Comparison of ENCODE assay signal across 17 cellular contexts in genomic region chr12:80593766-80594165, GRCh38.
DNase-seq lines count a peak whose midpoint lies in the region; ATAC-seq and TF ChIP-seq lines count a peak whose summit lies in the region.
"Had no signal": no experiment of that assay in that cellular context is flagged by ENCODE, and none has a peak within 500 bp of the region (broad histone marks: within the 10 kb centered on the region; RNA-seq: fewer than 3 reads in every experiment).

No MANE protein-coding gene starts in this region.

- H3K4me3 ChIP-seq in fibroblast of lung (replicated peaks in 1 of 4; ENCODE audit: control extremely low read depth in 1 of 4, insufficient read depth in 1 of 4, low read depth in 3 of 4, low read length in 4 of 4): no peak overlapping the region
- H3K4me3 ChIP-seq: MG63 had no signal

- no peaks in the 10 kb centered on the region for H3K36me3 ChIP-seq in fibroblast of lung (ENCODE audit: control insufficient read depth, insufficient read depth, low read length)

- H3K9me3 ChIP-seq in fibroblast of lung (ENCODE audit: control insufficient read depth, insufficient read depth, low read depth, low read length) (no peaks in the 10 kb centered on the region), T-helper 17 cell (ENCODE audit: control insufficient read depth, low read length, poor library complexity, severe bottlenecking) (no peaks in the 10 kb centered on the region)
- H3K9me3 ChIP-seq: MG63 had no signal

- no peak overlapping the region for H3K9ac ChIP-seq in fibroblast of lung (ENCODE audit: insufficient read depth, low read length)

- peak; percentile 94 for DNase-seq in EH (ENCODE audit: low read depth)
- peak; percentile 80 for DNase-seq in RPMI7951 (ENCODE audit: low read depth)
- peak; percentile 71 to 98 for DNase-seq in fibroblast of lung (ENCODE audit: low read depth in 2 of 2)
- DNase-seq in renal cortical epithelial cell (ENCODE audit: low read depth): peak; percentile 44
- DNase-seq in stimulated activated CD4-positive, alpha-beta T cell treated with anti-CD3 and anti-CD28 coated beads, Interleukin-2, amount 100 ng/mL, for 24 hours: no peak
- no peak for DNase-seq in NCI-H526 treated with DMSO at 0.1 percent for 48 hours (lab: John Stamatoyannopoulos, UW)
- no peak for DNase-seq in T-helper 17 cell
- DNase-seq: activated CD4-positive, alpha-beta T cell treated with anti-CD3 and anti-CD28 coated beads, Interleukin-2, amount 50 U/mL, for 1 hour; CD4-positive, alpha-beta memory T cell; effector CD4-positive, alpha-beta T cell; MG63; naive thymus-derived CD4-positive, alpha-beta T cell; NCI-H187 treated with DMSO at 0.1 percent for 48 hours; NCI-H748 treated with DMSO at 0.1 percent for 48 hours; stimulated activated CD4-positive, alpha-beta T cell treated with anti-CD3 and anti-CD28 coated beads, Interleukin-4, amount 100 ng/mL, for 24 hours had no signal

- peak overlapping the region; percentile 23 for H3K4me2 ChIP-seq in fibroblast of lung (ENCODE audit: extremely low read depth, insufficient read depth, low read length)

- no peaks in the 10 kb centered on the region for H3K27me3 Mint-ChIP-seq in T-helper 17 cell
- H3K27me3 Mint-ChIP-seq: CD4-positive, alpha-beta memory T cell; naive thymus-derived CD4-positive, alpha-beta T cell had no signal

- H3K36me3 Mint-ChIP-seq in T-helper 17 cell (ENCODE audit: low read depth): no peaks in the 10 kb centered on the region
- H3K36me3 Mint-ChIP-seq: CD4-positive, alpha-beta memory T cell; naive thymus-derived CD4-positive, alpha-beta T cell had no signal

- H3K4me1 Mint-ChIP-seq in T-helper 17 cell: no peaks in the 10 kb centered on the region
- H3K4me1 Mint-ChIP-seq: CD4-positive, alpha-beta memory T cell; naive thymus-derived CD4-positive, alpha-beta T cell had no signal

- H2AFZ ChIP-seq in fibroblast of lung (ENCODE audit: low read length): no peak overlapping the region

- ATAC-seq in GM19463 (IDR thresholded peaks at IDR 0.05; ENCODE audit: unreplicated experiment) (no peak), T-helper 17 cell (no peak)
- ATAC-seq: left lobe of liver; naive thymus-derived CD4-positive, alpha-beta T cell had no signal

- H3K27ac ChIP-seq in fibroblast of lung (ENCODE audit: insufficient read depth, low read length): peak overlapping the region; percentile 81

- no peak for TF ChIP-seq CTCF in fibroblast of lung (conservative IDR thresholded peaks at IDR 0.05 in 1 of 2, IDR thresholded peaks at IDR 0.05 in 1 of 2; ENCODE audit: low read depth in 1 of 2, low read length in 2 of 2)

- H4K20me1 ChIP-seq in fibroblast of lung (ENCODE audit: control insufficient read depth, extremely low read depth, insufficient read depth, low read length): no peaks in the 10 kb centered on the region

- no peaks in the 10 kb centered on the region for H3K79me2 ChIP-seq in fibroblast of lung (ENCODE audit: control insufficient read depth, insufficient read depth, low read length)

- no peak overlapping the region for H3K4me3 Mint-ChIP-seq in T-helper 17 cell
- H3K4me3 Mint-ChIP-seq: CD4-positive, alpha-beta memory T cell; naive thymus-derived CD4-positive, alpha-beta T cell had no signal

- H3K4me1 ChIP-seq in fibroblast of lung (ENCODE audit: control insufficient read depth, extremely low read depth, insufficient read depth, low read length): peaks cover 22% of the 10 kb centered on the region

- H3K27me3 ChIP-seq in fibroblast of lung (ENCODE audit: control insufficient read depth, insufficient read depth, low read length): no peaks in the 10 kb centered on the region
- H3K27me3 ChIP-seq: MG63 had no signal

- H3K27ac Mint-ChIP-seq in T-helper 17 cell: no peak overlapping the region
- H3K27ac Mint-ChIP-seq: CD4-positive, alpha-beta memory T cell; naive thymus-derived CD4-positive, alpha-beta T cell had no signal

Comparison
In these comparisons a context has a peak if more than half of its experiments do, and no peak if none do; other contexts are left out.
1. DNase-seq: peak in EH (single experiment), RPMI7951 (single experiment), fibroblast of lung (2 of 2) and renal cortical epithelial cell (single experiment); none in stimulated activated CD4-positive, alpha-beta T cell treated with anti-CD3 and anti-CD28 coated beads, Interleukin-2, amount 100 ng/mL, for 24 hours (0 of 2), NCI-H526 treated with DMSO at 0.1 percent for 48 hours (single experiment) and T-helper 17 cell (0 of 3).